24 cellular contexts compared by ENCODE assay signal in the genomic region with DNA sequence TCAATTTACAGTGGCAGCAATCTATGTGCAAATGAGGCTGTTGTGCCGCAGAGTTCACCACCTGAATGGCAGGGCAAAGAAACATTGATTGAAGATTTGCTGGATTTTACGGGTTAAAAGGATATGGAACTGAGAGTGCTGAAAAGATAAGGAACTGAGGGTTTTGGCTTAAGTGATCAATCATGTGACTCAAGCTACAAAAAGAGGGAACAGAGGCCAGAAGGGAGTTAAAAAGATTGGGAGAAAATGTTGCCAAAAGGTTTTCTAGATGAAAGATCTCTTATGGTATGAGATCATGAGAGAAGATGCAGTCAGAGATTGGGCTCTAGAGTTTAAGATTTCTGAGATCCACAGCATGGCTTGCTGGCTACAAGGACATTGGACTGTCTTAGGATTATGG.
"Had no signal": no experiment of that assay in that cellular context is flagged by ENCODE, and none has a peak within 500 bp of the region (broad histone marks: within the 10 kb centered on the region; RNA-seq: fewer than 3 reads in every experiment).

No MANE protein-coding gene starts in this region.

- H3K4me1 ChIP-seq: adrenal gland, body of pancreas, breast epithelium had no signal

- ATAC-seq: activated naive CD4-positive, alpha-beta T cell treated with anti-CD3 and anti-CD28 coated beads, Interleukin-2, amount 50 U/mL, for 72 hours; activated T-cell treated with anti-CD3 and anti-CD28 coated beads, Interleukin-2, amount 50 U/mL, for 4 hours; body of pancreas had no signal

- DNase-seq: activated CD4-positive, alpha-beta T cell treated with anti-CD3 and anti-CD28 coated beads, Interleukin-2, amount 10 ng/mL, durations not matched to agents 24 days and 14 days; activated CD4-positive, alpha-beta T cell treated with anti-CD3 and anti-CD28 coated beads, Interleukin-2, amount 50 U/mL, for 48 hours; activated CD8-positive, alpha-beta memory T cell treated with anti-CD3 and anti-CD28 coated beads, Interleukin-2, amount 50 U/mL, for 4 hours; activated gamma-delta T cell treated with Interleukin-2 at 50 U/mL for 16 hours; activated naive CD4-positive, alpha-beta T cell treated with anti-CD3 and anti-CD28 coated beads for 36 hours; activated T-cell treated with anti-CD3 and anti-CD28 coated beads for 4 hours; activated T-cell treated with anti-CD3 and anti-CD28 coated beads, Interleukin-2, amount 50 U/mL, for 4 hours; adrenal gland; body of pancreas; MM.1S; NCI-H1048; NCI-H1105 treated with DMSO at 0.1 percent for 48 hours; NCI-H1436; NCI-H1694; NCI-H1930; NCI-H2081 treated with DMSO at 0.1 percent for 48 hours; NCI-H226; NCI-H446 treated with DMSO at 0.1 percent for 48 hours; NCI-H524; Right ventricle myocardium superior; T1000 had no signal

- H3K9me3 Mint-ChIP-seq: activated naive CD4-positive, alpha-beta T cell treated with anti-CD3 and anti-CD28 coated beads for 36 hours; activated naive CD4-positive, alpha-beta T cell treated with anti-CD3 and anti-CD28 coated beads, Interleukin-2, amount 50 U/mL, for 72 hours; activated T-cell treated with anti-CD3 and anti-CD28 coated beads, Interleukin-2, amount 50 U/mL, for 4 hours; activated T-helper 1 cell treated with anti-CD3 and anti-CD28 coated beads, Interleukin-12 subunit alpha, Interleukin-12 subunit beta, Interleukin-2, Interleukin-4 antibody, amounts not matched to agents 30 ng/mL and 10 ng/mL and 1 ng/mL, durations not matched to agents 14 hours and 24 hours and 36 hours had no signal

- H3K4me3 Mint-ChIP-seq: activated CD4-positive, alpha-beta T cell treated with anti-CD3 and anti-CD28 coated beads, Interleukin-2, amount 10 ng/mL, durations not matched to agents 24 days and 14 days; activated naive CD4-positive, alpha-beta T cell treated with anti-CD3 and anti-CD28 coated beads for 36 hours; activated T-cell treated with anti-CD3 and anti-CD28 coated beads, Interleukin-2, amount 50 U/mL, for 4 hours; activated T-helper 1 cell treated with anti-CD3 and anti-CD28 coated beads, Interleukin-12 subunit alpha, Interleukin-12 subunit beta, Interleukin-2, Interleukin-4 antibody, amounts not matched to agents 30 ng/mL and 10 ng/mL and 1 ng/mL, durations not matched to agents 14 hours and 24 hours and 36 hours had no signal

- H3K36me3 ChIP-seq: adrenal gland, breast epithelium had no signal

- H3K4me3 ChIP-seq: adrenal gland, body of pancreas, breast epithelium had no signal

- H3K27me3 ChIP-seq: body of pancreas had no signal

- H3K9me3 ChIP-seq: adrenal gland, body of pancreas, breast epithelium had no signal

- H3K27ac ChIP-seq: adrenal gland, body of pancreas, breast epithelium had no signal

- H3K27ac Mint-ChIP-seq: activated CD4-positive, alpha-beta T cell treated with anti-CD3 and anti-CD28 coated beads, Interleukin-2, amount 10 ng/mL, durations not matched to agents 24 days and 14 days; activated naive CD4-positive, alpha-beta T cell treated with anti-CD3 and anti-CD28 coated beads for 36 hours; activated naive CD4-positive, alpha-beta T cell treated with anti-CD3 and anti-CD28 coated beads, Interleukin-2, amount 50 U/mL, for 72 hours; activated T-helper 1 cell treated with anti-CD3 and anti-CD28 coated beads, Interleukin-12 subunit alpha, Interleukin-12 subunit beta, Interleukin-2, Interleukin-4 antibody, amounts not matched to agents 30 ng/mL and 10 ng/mL and 1 ng/mL, durations not matched to agents 14 hours and 24 hours and 36 hours had no signal
